ENCODE assay signal across 11 cellular contexts in the genomic region with DNA sequence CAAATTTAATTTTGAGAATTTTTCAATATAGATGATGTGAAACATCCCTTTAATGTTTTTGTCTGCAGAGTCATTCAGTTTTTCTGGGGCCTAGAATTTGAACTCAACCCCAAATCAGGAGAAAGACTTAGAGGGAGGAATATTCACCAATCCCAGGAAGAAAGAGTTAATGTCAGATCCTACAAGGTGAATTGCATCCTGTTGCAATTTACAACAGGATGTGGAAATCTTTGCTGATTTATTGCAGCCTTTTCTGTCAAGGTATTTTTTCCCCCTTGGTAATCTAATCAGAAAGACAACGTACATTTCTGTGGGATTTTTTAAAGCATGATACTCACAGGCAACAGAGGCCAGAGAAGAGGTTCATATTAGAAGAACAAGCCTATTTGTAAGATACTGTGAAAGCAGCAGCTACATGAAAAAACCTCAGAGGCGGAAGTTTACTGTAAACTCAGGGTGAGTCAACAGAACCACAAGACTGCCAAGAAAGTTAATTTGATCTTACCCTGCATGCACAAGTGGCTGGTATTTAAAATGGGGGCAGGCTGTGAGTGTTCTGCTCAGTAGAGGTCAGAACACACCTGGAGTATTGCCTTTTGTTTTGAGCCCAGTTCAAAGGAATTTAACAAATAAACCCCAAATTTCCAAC.
DNase-seq lines count a peak whose midpoint lies in the region; ATAC-seq and TF ChIP-seq lines count a peak whose summit lies in the region.
"Had no signal": no experiment of that assay in that cellular context is flagged by ENCODE, and none has a peak within 500 bp of the region (broad histone marks: within the 10 kb centered on the region; RNA-seq: fewer than 3 reads in every experiment).

No MANE protein-coding gene starts in this region.

- peak overlapping the region; percentile 17 for H3K4me3 ChIP-seq in CD4-positive, CD25-positive, alpha-beta regulatory T cell (ENCODE audit: low read depth, low read length)
- no peak overlapping the region for H3K4me3 ChIP-seq in stomach
- H3K4me3 ChIP-seq: lung, thyroid gland had no signal

- TF ChIP-seq CTCF in stomach (IDR thresholded peaks at IDR 0.05), result no peak
- no peak for TF ChIP-seq CTCF in GM10248 (IDR thresholded peaks at IDR 0.05; ENCODE audit: control extremely low read depth, extremely low read depth, low read depth, missing control alignments)

- H3K27ac ChIP-seq in CD4-positive, CD25-positive, alpha-beta regulatory T cell (ENCODE audit: insufficient read depth, low read length, poor library complexity, severe bottlenecking), result no peak overlapping the region
- H3K27ac ChIP-seq in stomach, result no peak overlapping the region
- H3K27ac ChIP-seq: thyroid gland had no signal

- TF ChIP-seq EP300 in stomach (IDR thresholded peaks at IDR 0.05), result no peak

- no peaks in the 10 kb centered on the region for H3K27me3 ChIP-seq in CD4-positive, CD25-positive, alpha-beta regulatory T cell (ENCODE audit: control insufficient read depth, insufficient read depth, low read length)
- H3K27me3 ChIP-seq in stomach, result no peaks in the 10 kb centered on the region
- H3K27me3 ChIP-seq: thyroid gland had no signal

- intact Hi-C loops in stomach (cut with DNase I; ENCODE audit: low total_unique reads), result no loop called here

- H3K4me1 Mint-ChIP-seq in CD4-positive, CD25-positive, alpha-beta regulatory T cell, result peaks cover 19 to 56% (median 32%) of the 10 kb centered on the region in 4 donors
- peaks cover 73% of the 10 kb centered on the region for H3K4me1 Mint-ChIP-seq in activated T-cell treated with anti-CD3 and anti-CD28 coated beads, Interleukin-2, amount 50 U/mL, for 72 hours (ENCODE audit: low read depth)
- H3K4me1 Mint-ChIP-seq in stimulated activated naive B cell treated with anti-CD40 and anti-IgM and Interleukin-4, amounts not matched to agents 10 μg/mL and 1 μg/mL and 100 μg/mL, for 72 hours, result no peaks in the 10 kb centered on the region

- peak; percentile 70 to 72 for ATAC-seq in CD4-positive, CD25-positive, alpha-beta regulatory T cell (ENCODE audit: low read depth in 2 of 2)
- peak; percentile 83 to 87 for ATAC-seq in activated T-cell treated with anti-CD3 and anti-CD28 coated beads, Interleukin-2, amount 50 U/mL, for 72 hours (replicated peaks in 1 of 2)
- ATAC-seq in stimulated activated naive B cell treated with anti-CD40 and anti-IgM and Interleukin-4, amounts not matched to agents 10 μg/mL and 1 μg/mL and 100 μg/mL, for 72 hours (replicated peaks), result no peak

- no peaks in the 10 kb centered on the region for H3K9me3 ChIP-seq in CD4-positive, CD25-positive, alpha-beta regulatory T cell (ENCODE audit: control insufficient read depth in 2 of 2, low read length in 2 of 2)
- H3K9me3 ChIP-seq in stomach, result no peaks in the 10 kb centered on the region
- H3K9me3 ChIP-seq: thyroid gland had no signal

- POLR2A ChIA-PET in GM10248 (lab: Yijun Ruan, JAX), result interaction anchor here (0.6 kb wide), 1 partner anchor 1848 kb away, joined by 5 read pairs; no protein-coding TSS in a partner anchor

- H3K9me3 Mint-ChIP-seq in CD4-positive, CD25-positive, alpha-beta regulatory T cell, result peaks cover 0 to 5% (median 0%) of the 10 kb centered on the region in 7 donors
- H3K9me3 Mint-ChIP-seq in activated T-cell treated with anti-CD3 and anti-CD28 coated beads, Interleukin-2, amount 50 U/mL, for 72 hours, result peaks cover 3 to 5% of the 10 kb centered on the region in 2 donors
- H3K9me3 Mint-ChIP-seq in stimulated activated naive B cell treated with anti-CD40 and anti-IgM and Interleukin-4, amounts not matched to agents 10 μg/mL and 1 μg/mL and 100 μg/mL, for 72 hours, result peaks cover 0 to 2% of the 10 kb centered on the region in 2 donors
- H3K9me3 Mint-ChIP-seq: dendritic cell treated with granulocyte-macrophage colony-stimulating factor and Interleukin-4, amounts not matched to agents 40 ng/mL and 50 ng/mL, for 4 days had no signal

- peaks cover 26% of the 10 kb centered on the region for H3K4me1 ChIP-seq in CD4-positive, CD25-positive, alpha-beta regulatory T cell (ENCODE audit: control insufficient read depth, insufficient read depth, low read length, poor library complexity, severe bottlenecking)
- no peaks in the 10 kb centered on the region for H3K4me1 ChIP-seq in stomach
- H3K4me1 ChIP-seq: thyroid gland had no signal

- H3K36me3 ChIP-seq in CD4-positive, CD25-positive, alpha-beta regulatory T cell (ENCODE audit: control insufficient read depth, insufficient read depth, low read length), result no peaks in the 10 kb centered on the region
- no peaks in the 10 kb centered on the region for H3K36me3 ChIP-seq in stomach
- H3K36me3 ChIP-seq: thyroid gland had no signal

- H3K4me3 Mint-ChIP-seq in CD4-positive, CD25-positive, alpha-beta regulatory T cell, result peak overlapping the region; percentile 1 to 35 (median 27)
- peak overlapping the region; percentile 15 to 23 for H3K4me3 Mint-ChIP-seq in activated T-cell treated with anti-CD3 and anti-CD28 coated beads, Interleukin-2, amount 50 U/mL, for 72 hours
- no peak overlapping the region for H3K4me3 Mint-ChIP-seq in stimulated activated naive B cell treated with anti-CD40 and anti-IgM and Interleukin-4, amounts not matched to agents 10 μg/mL and 1 μg/mL and 100 μg/mL, for 72 hours
- H3K4me3 Mint-ChIP-seq: dendritic cell treated with granulocyte-macrophage colony-stimulating factor and Interleukin-4, amounts not matched to agents 40 ng/mL and 50 ng/mL, for 4 days had no signal

- peaks cover 22% of the 10 kb centered on the region for H3K27me3 Mint-ChIP-seq in CD4-positive, CD25-positive, alpha-beta regulatory T cell
- H3K27me3 Mint-ChIP-seq in activated T-cell treated with anti-CD3 and anti-CD28 coated beads, Interleukin-2, amount 50 U/mL, for 72 hours (ENCODE audit: low read depth), result no peaks in the 10 kb centered on the region
- no peaks in the 10 kb centered on the region for H3K27me3 Mint-ChIP-seq in stimulated activated naive B cell treated with anti-CD40 and anti-IgM and Interleukin-4, amounts not matched to agents 10 μg/mL and 1 μg/mL and 100 μg/mL, for 72 hours
- H3K27me3 Mint-ChIP-seq: dendritic cell treated with granulocyte-macrophage colony-stimulating factor and Interleukin-4, amounts not matched to agents 40 ng/mL and 50 ng/mL, for 4 days had no signal

- H3K27ac Mint-ChIP-seq in CD4-positive, CD25-positive, alpha-beta regulatory T cell, result no peak overlapping the region
- H3K27ac Mint-ChIP-seq in activated T-cell treated with anti-CD3 and anti-CD28 coated beads, Interleukin-2, amount 50 U/mL, for 72 hours, result peak overlapping the region; percentile 62
- H3K27ac Mint-ChIP-seq in stimulated activated naive B cell treated with anti-CD40 and anti-IgM and Interleukin-4, amounts not matched to agents 10 μg/mL and 1 μg/mL and 100 μg/mL, for 72 hours, result no peak overlapping the region
- H3K27ac Mint-ChIP-seq: dendritic cell treated with granulocyte-macrophage colony-stimulating factor and Interleukin-4, amounts not matched to agents 40 ng/mL and 50 ng/mL, for 4 days had no signal

- 26 to 37% (median 30%) methylated on average over 2 of the region's 2 CpGs for WGBS in stomach, 5 donors

- CTCF ChIA-PET in GM10248 (lab: Yijun Ruan, JAX), result no interaction called here

- no peak for TF ChIP-seq POLR2A in stomach (IDR thresholded peaks at IDR 0.05)

- DNase-seq in CD4-positive, CD25-positive, alpha-beta regulatory T cell, result peak in 2 of 3 donors; percentile 44 to 50
- DNase-seq in HPDE6-E6E7 (ENCODE audit: extremely low spot score) (peak; percentile 73), kidney tubule cell (ENCODE audit: low spot score) (peak; percentile 48), nucleus accumbens (lab: John Stamatoyannopoulos, UW) (no peak), stomach (no peak), GM10248 (ENCODE audit: extremely low spot score) (no peak)
- peak; percentile 36 to 42 for DNase-seq in activated T-cell treated with anti-CD3 and anti-CD28 coated beads, Interleukin-2, amount 50 U/mL, for 72 hours
- no peak for DNase-seq in stimulated activated naive B cell treated with anti-CD40 and anti-IgM and Interleukin-4, amounts not matched to agents 10 μg/mL and 1 μg/mL and 100 μg/mL, for 72 hours
- DNase-seq: thyroid gland had no signal

- no peaks in the 10 kb centered on the region for H3K36me3 Mint-ChIP-seq in CD4-positive, CD25-positive, alpha-beta regulatory T cell
- peaks cover 0 to 4% of the 10 kb centered on the region in 2 donors for H3K36me3 Mint-ChIP-seq in activated T-cell treated with anti-CD3 and anti-CD28 coated beads, Interleukin-2, amount 50 U/mL, for 72 hours (ENCODE audit: insufficient read depth in 2 of 2)
- H3K36me3 Mint-ChIP-seq in stimulated activated naive B cell treated with anti-CD40 and anti-IgM and Interleukin-4, amounts not matched to agents 10 μg/mL and 1 μg/mL and 100 μg/mL, for 72 hours, result no peaks in the 10 kb centered on the region

Comparison
In these comparisons a context has a peak if more than half of its experiments do, and no peak if none do; other contexts are left out.
1. ATAC-seq: peak in CD4-positive, CD25-positive, alpha-beta regulatory T cell (2 of 2) and activated T-cell treated with anti-CD3 and anti-CD28 coated beads, Interleukin-2, amount 50 U/mL, for 72 hours (2 of 2); none in stimulated activated naive B cell treated with anti-CD40 and anti-IgM and Interleukin-4, amounts not matched to agents 10 μg/mL and 1 μg/mL and 100 μg/mL, for 72 hours (0 of 2).
2. DNase-seq: peak in CD4-positive, CD25-positive, alpha-beta regulatory T cell (2 of 3), HPDE6-E6E7 (single experiment), activated T-cell treated with anti-CD3 and anti-CD28 coated beads, Interleukin-2, amount 50 U/mL, for 72 hours (2 of 2) and kidney tubule cell (single experiment); none in stimulated activated naive B cell treated with anti-CD40 and anti-IgM and Interleukin-4, amounts not matched to agents 10 μg/mL and 1 μg/mL and 100 μg/mL, for 72 hours (single experiment), nucleus accumbens (0 of 56), stomach (single experiment) and GM10248 (single experiment).
3. H3K4me3 Mint-ChIP-seq: peak in CD4-positive, CD25-positive, alpha-beta regulatory T cell (4 of 4) and activated T-cell treated with anti-CD3 and anti-CD28 coated beads, Interleukin-2, amount 50 U/mL, for 72 hours (2 of 2); none in stimulated activated naive B cell treated with anti-CD40 and anti-IgM and Interleukin-4, amounts not matched to agents 10 μg/mL and 1 μg/mL and 100 μg/mL, for 72 hours (0 of 2).